In the genomic region with DNA sequence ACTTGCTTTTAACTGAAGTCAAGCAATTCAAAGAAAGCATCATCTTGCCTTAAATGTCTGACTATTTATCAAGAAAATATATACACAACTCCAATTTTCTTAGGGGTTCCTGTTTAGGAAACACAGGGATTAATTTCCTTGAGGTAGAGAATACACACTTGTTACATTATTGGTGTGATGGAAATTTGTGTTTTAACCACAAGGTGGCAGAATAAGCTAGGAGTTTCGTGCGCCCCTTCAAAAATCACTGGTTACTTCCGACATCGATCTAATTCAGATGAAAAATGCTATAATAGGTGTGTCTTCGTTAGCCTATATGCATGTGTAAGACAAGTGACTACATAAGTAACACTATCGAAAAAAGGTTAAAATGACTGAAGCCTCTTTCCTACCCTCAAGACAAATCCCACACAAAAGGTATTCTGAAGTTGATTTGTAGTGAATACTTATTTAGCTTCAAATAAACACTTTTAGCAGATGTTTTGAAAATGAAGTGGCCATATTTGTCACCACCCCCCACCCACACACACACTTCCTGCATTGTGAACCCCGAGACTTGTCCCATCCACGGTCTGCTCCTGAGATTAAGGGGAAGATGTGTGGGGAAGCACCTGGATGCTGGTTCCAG, we compare ENCODE assay signal across 8 cellular contexts.
DNase-seq lines count a peak whose midpoint lies in the region; ATAC-seq and TF ChIP-seq lines count a peak whose summit lies in the region.

No MANE protein-coding gene starts in this region.

- no peak for DNase-seq in left ventricle myocardium inferior
- no peak for DNase-seq in Right ventricle myocardium superior
- DNase-seq in NCI-H69 (lab: John Stamatoyannopoulos, UW), result peak; percentile 55
- peak; percentile 35 for DNase-seq in cerebellar cortex (ENCODE audit: low spot score)
- DNase-seq in midbrain (lab: John Stamatoyannopoulos, UW), result peak; percentile 52
- DNase-seq in NCI-H1694 treated with DMSO at 0.1 percent for 48 hours (lab: John Stamatoyannopoulos, UW), result no peak

- H3K4me3 ChIP-seq in left ventricle myocardium inferior, result no peak overlapping the region

- H3K27me3 ChIP-seq in left ventricle myocardium inferior (ENCODE audit: low read depth), result no peaks in the 10 kb centered on the region

- H3K27ac ChIP-seq in left ventricle myocardium inferior (replicated peaks), result no peak overlapping the region

- peak; percentile 61 for TF ChIP-seq CTCF in left ventricle myocardium inferior (IDR thresholded peaks at IDR 0.05; ENCODE audit: borderline replicate concordance)

- H3K4me1 ChIP-seq in left ventricle myocardium inferior, result no peaks in the 10 kb centered on the region

- no peaks in the 10 kb centered on the region for H3K36me3 ChIP-seq in left ventricle myocardium inferior

- no peaks in the 10 kb centered on the region for H3K9me3 ChIP-seq in left ventricle myocardium inferior (replicated peaks)

- ATAC-seq in Right ventricle myocardium superior (ENCODE audit: poor library complexity), result no peak
- peak; percentile 66 for ATAC-seq in HG02973 (IDR thresholded peaks at IDR 0.05; ENCODE audit: unreplicated experiment)
- no peak for ATAC-seq in GM18858 (IDR thresholded peaks at IDR 0.05; ENCODE audit: unreplicated experiment)

- intact Hi-C loops in left ventricle myocardium inferior (cut with micrococcal nuclease), result no loop called here
- intact Hi-C loops in Right ventricle myocardium superior (cut with DNase I), result loop anchor here (10.0 kb wide), 1 partner anchor 1173 kb away; no protein-coding TSS in a partner anchor

Comparison
In these comparisons a context has a peak if more than half of its experiments do, and no peak if none do; other contexts are left out.
1. DNase-seq: peak in NCI-H69 (single experiment), cerebellar cortex (single experiment) and midbrain (single experiment); none in left ventricle myocardium inferior (single experiment), Right ventricle myocardium superior (single experiment) and NCI-H1694 treated with DMSO at 0.1 percent for 48 hours (single experiment).